In genomic region chr1:40273547-40274166, GRCh38 we compare ENCODE assay signal across 25 cellular contexts. TPM values are rescaled to one million over a fixed set of nuclear protein-coding genes. Genes with fewer than 3 reads are reported as not detected.
DNase-seq lines count a peak whose midpoint lies in the region; ATAC-seq, FAIRE-seq and TF ChIP-seq lines count a peak whose summit lies in the region.
"Had no signal": no experiment of that assay in that cellular context is flagged by ENCODE, and none has a peak within 500 bp of the region (broad histone marks: within the 10 kb centered on the region; RNA-seq: fewer than 3 reads in every experiment).

No MANE protein-coding gene starts in this region.

- H3K27ac Mint-ChIP-seq in activated T-cell treated with anti-CD3 and anti-CD28 coated beads, Interleukin-2, amount 50 U/mL, for 24 hours, result peak overlapping the region; percentile 61
- no peak overlapping the region for H3K27ac Mint-ChIP-seq in activated naive CD8-positive, alpha-beta T cell treated with anti-CD3 and anti-CD28 coated beads for 36 hours

- H3K36me3 Mint-ChIP-seq in activated T-cell treated with anti-CD3 and anti-CD28 coated beads, Interleukin-2, amount 50 U/mL, for 24 hours (ENCODE audit: low read depth), result peaks cover 79% of the 10 kb centered on the region
- peaks cover 43% of the 10 kb centered on the region for H3K36me3 Mint-ChIP-seq in activated T-cell treated with anti-CD3 and anti-CD28 coated beads, Interleukin-2, amount 50 U/mL, for 4 hours (ENCODE audit: insufficient read depth)
- peaks cover 31% of the 10 kb centered on the region for H3K36me3 Mint-ChIP-seq in activated naive CD8-positive, alpha-beta T cell treated with anti-CD3 and anti-CD28 coated beads for 36 hours

- POLR2A ChIA-PET in K562 (lab: Yijun Ruan, JAX), result interaction anchor here (0.5 to 1.5 kb wide), 7 partner anchors 8 to 670 kb away, joined by 3 to 5 read pairs (median 4); no protein-coding TSS in a partner anchor

- H3K4me1 Mint-ChIP-seq in activated T-cell treated with anti-CD3 and anti-CD28 coated beads, Interleukin-2, amount 50 U/mL, for 24 hours (ENCODE audit: low read depth), result peaks cover 35% of the 10 kb centered on the region
- peaks cover 14% of the 10 kb centered on the region for H3K4me1 Mint-ChIP-seq in activated T-cell treated with anti-CD3 and anti-CD28 coated beads, Interleukin-2, amount 50 U/mL, for 4 hours (ENCODE audit: low read depth)
- H3K4me1 Mint-ChIP-seq in activated naive CD8-positive, alpha-beta T cell treated with anti-CD3 and anti-CD28 coated beads for 36 hours, result peaks cover 13% of the 10 kb centered on the region

- TF ChIP-seq CTCF in K562 (IDR thresholded peaks at IDR 0.05 in 2 of 3, conservative IDR thresholded peaks at IDR 0.05 in 1 of 3; ENCODE audit: insufficient read depth in 2 of 3, low read depth in 1 of 3, low read length in 3 of 3), result no peak
- TF ChIP-seq CTCF in osteoblast (IDR thresholded peaks at IDR 0.05; ENCODE audit: extremely low read depth, low read depth, low read length), result no peak

- H3K4me2 ChIP-seq in K562 (ENCODE audit: insufficient read depth, low read length) (no peak overlapping the region), osteoblast (ENCODE audit: insufficient read depth, low read length) (no peak overlapping the region)
- H3K4me2 ChIP-seq: BLaER1 treated with 17β-estradiol and CSF1 and Interleukin-3, amounts not matched to agents 10 nM and 100 nM; KMS-11 had no signal

- H3K9me1 ChIP-seq in K562 (ENCODE audit: control insufficient read depth, insufficient read depth, low read length), result no peaks in the 10 kb centered on the region

- H3K36me3 ChIP-seq in K562 (ENCODE audit: control insufficient read depth, insufficient read depth, low read length), result peaks cover 81% of the 10 kb centered on the region
- H3K36me3 ChIP-seq in osteoblast (ENCODE audit: insufficient read depth, low read length), result peaks cover 57% of the 10 kb centered on the region

- in situ Hi-C loops in K562 (cut with MboI), result no loop called here

- TF ChIP-seq RAD21 in K562 (CRISPR knock-in tag; conservative IDR thresholded peaks at IDR 0.05 in 1 of 2, IDR thresholded peaks at IDR 0.05 in 1 of 2), result no peak

- BruUV-seq in K562 (replicated peaks; lab: Mats Ljungman, UMichigan), result no TSS peak

- H4K20me1 ChIP-seq in K562 (replicated peaks; ENCODE audit: control insufficient read depth, insufficient read depth, low read length), result no peaks in the 10 kb centered on the region
- H4K20me1 ChIP-seq in osteoblast (ENCODE audit: insufficient read depth, low read length), result peaks cover 6% of the 10 kb centered on the region

- FAIRE-seq in K562 (lab: Jason Lieb, UNC), result no peak
- FAIRE-seq: D721Med, GM18507, H54 had no signal

- TF ChIP-seq EP300 in K562 (IDR thresholded peaks at IDR 0.05; ENCODE audit: low read length), result no peak

- H3K27me3 ChIP-seq in K562 (ENCODE audit: control insufficient read depth in 2 of 2, insufficient read depth in 2 of 2, low read length in 2 of 2) (no peaks in the 10 kb centered on the region), osteoblast (ENCODE audit: insufficient read depth, low read length) (no peaks in the 10 kb centered on the region)
- H3K27me3 ChIP-seq: BLaER1 treated with 17β-estradiol and CSF1 and Interleukin-3, amounts not matched to agents 10 nM and 100 nM had no signal

- H3K4me1 ChIP-seq in K562 (replicated peaks in 1 of 2; ENCODE audit: control insufficient read depth in 2 of 2, insufficient read depth in 2 of 2, low read length in 2 of 2) (peaks cover 0 to 12% of the 10 kb centered on the region in 2 experiments; a peak in 2 of 5 replicates), osteoblast (ENCODE audit: insufficient read depth, low read length) (peaks cover 13% of the 10 kb centered on the region)

- H3K4me3 Mint-ChIP-seq in activated T-cell treated with anti-CD3 and anti-CD28 coated beads, Interleukin-2, amount 50 U/mL, for 24 hours, result no peak overlapping the region
- H3K4me3 Mint-ChIP-seq in activated T-cell treated with anti-CD3 and anti-CD28 coated beads, Interleukin-2, amount 50 U/mL, for 4 hours, result no peak overlapping the region
- no peak overlapping the region for H3K4me3 Mint-ChIP-seq in activated naive CD8-positive, alpha-beta T cell treated with anti-CD3 and anti-CD28 coated beads for 36 hours

- TF ChIP-seq POLR2A in K562 (conservative IDR thresholded peaks at IDR 0.05), result no peak

- no peak overlapping the region for H3K9ac ChIP-seq in K562 (ENCODE audit: insufficient read depth in 1 of 2, low read depth in 2 of 2, low read length in 2 of 2)
- H3K9ac ChIP-seq: BLaER1 treated with 17β-estradiol and CSF1 and Interleukin-3, amounts not matched to agents 10 nM and 100 nM; KMS-11 had no signal

- H3K9me3 ChIP-seq in K562 (replicated peaks; ENCODE audit: control insufficient read depth, insufficient read depth, low read depth, low read length) (no peaks in the 10 kb centered on the region), osteoblast (ENCODE audit: low read depth, low read length) (no peaks in the 10 kb centered on the region)
- H3K9me3 ChIP-seq: BLaER1 treated with 17β-estradiol and CSF1 and Interleukin-3, amounts not matched to agents 10 nM and 100 nM had no signal

- DNase-seq in activated T-cell treated with anti-CD3 and anti-CD28 coated beads, Interleukin-2, amount 50 U/mL, for 24 hours, result no peak
- no peak for DNase-seq in activated T-cell treated with anti-CD3 and anti-CD28 coated beads, Interleukin-2, amount 50 U/mL, for 4 hours
- DNase-seq in K562 (ENCODE audit: extremely low read depth in 1 of 4, low spot score in 3 of 4) (no peak), kidney tubule cell (ENCODE audit: low spot score) (peak; percentile 39), renal cortical epithelial cell (ENCODE audit: low read depth) (peak; percentile 89), osteoblast (ENCODE audit: insufficient read length, low spot score, missing footprints) (no peak)
- DNase-seq in activated naive CD8-positive, alpha-beta T cell treated with anti-CD3 and anti-CD28 coated beads for 36 hours, result no peak
- DNase-seq: DMS53; GDM1; NCI-H1092 treated with DMSO at 0.1 percent for 48 hours; NCI-H146; NCI-H2029; NCI-H345; NCI-H524; NCI-H774; NK-92 treated with Interleukin-12 subunit alpha and Interleukin-12 subunit beta, amount 100 ng/mL, for 24 hours had no signal

- CTCF ChIA-PET in K562 (lab: Yijun Ruan, JAX; ENCODE audit: low intra/inter-chr PET ratio), result no interaction called here

- peaks cover 8% of the 10 kb centered on the region; the same call in 1 of the 3 replicates for H3K79me2 ChIP-seq in K562 (ENCODE audit: control insufficient read depth, insufficient read depth, low read length)
- H3K79me2 ChIP-seq in osteoblast (ENCODE audit: insufficient read depth, low read length), result peaks cover 28% of the 10 kb centered on the region

- intact Hi-C loops in K562 (cut with micrococcal nuclease), result no loop called here

- no peak overlapping the region for H3K4me3 ChIP-seq in K562
- no peak overlapping the region for H3K4me3 ChIP-seq in osteoblast (ENCODE audit: insufficient read depth, low read length)
- H3K4me3 ChIP-seq: BLaER1 treated with 17β-estradiol and CSF1 and Interleukin-3, amounts not matched to agents 10 nM and 100 nM had no signal

- ATAC-seq in activated T-cell treated with anti-CD3 and anti-CD28 coated beads, Interleukin-2, amount 50 U/mL, for 4 hours, result no peak
- ATAC-seq in K562, result no peak
- ATAC-seq in GM21786 (IDR thresholded peaks at IDR 0.05; ENCODE audit: unreplicated experiment), result no peak
- ATAC-seq: SK-N-SH treated with all-trans-retinoic acid at 6 μM for 48 hours had no signal

- 61% methylated on average over 4 of the region's 4 CpGs for WGBS in K562 (ENCODE audit: insufficient coverage, low coverage, missing lambda C conversion rate)

- H3K27me3 Mint-ChIP-seq in activated T-cell treated with anti-CD3 and anti-CD28 coated beads, Interleukin-2, amount 50 U/mL, for 24 hours, result no peaks in the 10 kb centered on the region
- H3K27me3 Mint-ChIP-seq in activated T-cell treated with anti-CD3 and anti-CD28 coated beads, Interleukin-2, amount 50 U/mL, for 4 hours (ENCODE audit: low read depth), result no peaks in the 10 kb centered on the region
- no peaks in the 10 kb centered on the region for H3K27me3 Mint-ChIP-seq in activated naive CD8-positive, alpha-beta T cell treated with anti-CD3 and anti-CD28 coated beads for 36 hours

- H3K9me3 Mint-ChIP-seq in activated T-cell treated with anti-CD3 and anti-CD28 coated beads, Interleukin-2, amount 50 U/mL, for 24 hours, result no peaks in the 10 kb centered on the region
- no peaks in the 10 kb centered on the region for H3K9me3 Mint-ChIP-seq in activated T-cell treated with anti-CD3 and anti-CD28 coated beads, Interleukin-2, amount 50 U/mL, for 4 hours
- no peaks in the 10 kb centered on the region for H3K9me3 Mint-ChIP-seq in activated naive CD8-positive, alpha-beta T cell treated with anti-CD3 and anti-CD28 coated beads for 36 hours

- H2AFZ ChIP-seq in K562 (ENCODE audit: low read depth, low read length), result no peak overlapping the region
- no peak overlapping the region for H2AFZ ChIP-seq in osteoblast (ENCODE audit: low read length)

- H3K27ac ChIP-seq in K562 (ENCODE audit: extremely low read depth, low read depth, low read length) (no peak overlapping the region), osteoblast (ENCODE audit: low read depth, low read length) (no peak overlapping the region)
- H3K27ac ChIP-seq: 22Rv1; BLaER1 treated with 17β-estradiol and CSF1 and Interleukin-3, amounts not matched to agents 10 nM and 100 nM; KMS-11 had no signal

RNA-seq across cellular contexts. Expression of gene ZMPSTE24, which starts 15.6 kb away (rescaled TPM):
- total RNA-seq in activated T-cell treated with anti-CD3 and anti-CD28 coated beads, Interleukin-2, amount 50 U/mL, for 4 hours, result 10 to 100 TPM; 56.4 to 59.6 (median 59.5) TPM
- 31.5 and 69.9 TPM in 2 replicates for total RNA-seq in K562 (2011; cell fraction: chromatin; rRNA removed; ENCODE audit: low replicate concordance)
- 36.2 and 41.8 TPM in 2 replicates for total RNA-seq in K562 (2011; cell fraction: nucleolus; rRNA removed)
- 53.6 and 61.9 TPM in 2 replicates for total RNA-seq in K562 (2011; cell fraction: nucleoplasm; rRNA removed)
- total RNA-seq in K562 (2014; rRNA removed) (45.0 and 45.6 TPM in 2 replicates), K562 (2014; rRNA removed; fragmentation: Illumina TruSeq; extraction: Trizol) (74.4 and 86.4 TPM in 2 replicates), K562 (2015; rRNA removed; fragmentation: Illumina TruSeq; extraction: Trizol) (62.7 and 68.8 TPM in 2 replicates), K562 (2021) (51.2 and 53.3 TPM in 2 replicates), renal cortical epithelial cell (88.9 and 140 TPM in 2 replicates), osteoblast (72.4 and 77.2 TPM in 2 replicates)
- polyA plus RNA-seq in K562 (2011; rRNA removed) (28.1 and 30.7 TPM in 2 replicates), K562 (2014; fragmentation: Illumina TruSeq; extraction: Trizol) (53.2 and 64.3 TPM in 2 replicates), K562 (2014; fragmentation: Nextera tagmentation; extraction: Ambion mirVana) (10 to 100 TPM; 73.5 to 75.9 TPM), K562 (2014; rRNA removed) (39.0 and 39.1 TPM in 2 replicates)
- polyA plus RNA-seq in K562 (2011; cell fraction: cytosol; rRNA removed), result 6.8 and 14.9 TPM in 2 replicates
- 7.0 and 8.9 TPM in 2 replicates for polyA plus RNA-seq in K562 (2011; cell fraction: nucleus; rRNA removed)
- 22.3 and 37.2 TPM in 2 replicates for polyA plus RNA-seq in K562 (2012)
- 41.5 and 48.6 TPM in 2 replicates for polyA minus RNA-seq in K562 (2011; rRNA and poly(A)+ RNA removed)
- polyA minus RNA-seq in K562 (2011; cell fraction: cytosol; rRNA and poly(A)+ RNA removed), result 33.5 and 34.7 TPM in 2 replicates
- polyA minus RNA-seq in K562 (2011; cell fraction: nucleus; rRNA and poly(A)+ RNA removed), result 9.4 and 16.2 TPM in 2 replicates
- total RNA-seq in activated naive CD8-positive, alpha-beta T cell treated with anti-CD3 and anti-CD28 coated beads for 36 hours, result 10 to 100 TPM; 39.6 to 41.0 TPM

RNA-seq across cellular contexts. Expression of gene TMCO2, which starts 25.9 kb away (rescaled TPM):
- not detected for total RNA-seq in activated T-cell treated with anti-CD3 and anti-CD28 coated beads, Interleukin-2, amount 50 U/mL, for 4 hours
- total RNA-seq in K562 (2011; cell fraction: chromatin; rRNA removed; ENCODE audit: low replicate concordance), result not detected in 2 replicates
- total RNA-seq in K562 (2011; cell fraction: nucleolus; rRNA removed), result not detected in 2 replicates
- not detected in 2 replicates for total RNA-seq in K562 (2011; cell fraction: nucleoplasm; rRNA removed)
- total RNA-seq in K562 (2014; rRNA removed) (not detected in 2 replicates), K562 (2014; rRNA removed; fragmentation: Illumina TruSeq; extraction: Trizol) (not detected in 2 replicates), K562 (2015; rRNA removed; fragmentation: Illumina TruSeq; extraction: Trizol) (not detected in 2 replicates), K562 (2021) (not detected in 2 replicates), renal cortical epithelial cell (not detected in 2 replicates), osteoblast (not detected in 2 replicates)
- polyA plus RNA-seq in K562 (2011; rRNA removed) (not detected in 2 replicates), K562 (2014; fragmentation: Illumina TruSeq; extraction: Trizol) (not detected in 2 replicates), K562 (2014; fragmentation: Nextera tagmentation; extraction: Ambion mirVana) (not detected), K562 (2014; rRNA removed) (not detected in 2 replicates)
- not detected in 2 replicates for polyA plus RNA-seq in K562 (2011; cell fraction: cytosol; rRNA removed)
- not detected in 2 replicates for polyA plus RNA-seq in K562 (2011; cell fraction: nucleus; rRNA removed)
- not detected in 2 replicates for polyA plus RNA-seq in K562 (2012)
- polyA minus RNA-seq in K562 (2011; rRNA and poly(A)+ RNA removed), result not detected in 2 replicates
- polyA minus RNA-seq in K562 (2011; cell fraction: cytosol; rRNA and poly(A)+ RNA removed), result not detected in 2 replicates
- not detected in 2 replicates for polyA minus RNA-seq in K562 (2011; cell fraction: nucleus; rRNA and poly(A)+ RNA removed)
- total RNA-seq in activated naive CD8-positive, alpha-beta T cell treated with anti-CD3 and anti-CD28 coated beads for 36 hours, result not detected
- total RNA-seq: HT1080 had no signal

RNA-seq across cellular contexts. Expression of gene COL9A2, which starts 43.4 kb away (rescaled TPM):
- 1 to 10 TPM in 2 of 3 donors, under 1 TPM in 1; 0.96 to 2.5 (median 1.2) TPM for total RNA-seq in activated T-cell treated with anti-CD3 and anti-CD28 coated beads, Interleukin-2, amount 50 U/mL, for 4 hours
- 0.58 and 1.9 TPM in 2 replicates for total RNA-seq in K562 (2011; cell fraction: chromatin; rRNA removed; ENCODE audit: low replicate concordance)
- total RNA-seq in K562 (2011; cell fraction: nucleolus; rRNA removed), result 0.53 and 1.3 TPM in 2 replicates
- 0.73 and 1.1 TPM in 2 replicates for total RNA-seq in K562 (2011; cell fraction: nucleoplasm; rRNA removed)
- 0.90 and 0.95 TPM in 2 replicates for total RNA-seq in K562 (2014; rRNA removed)
- 0.06 and 0.15 TPM in 2 replicates for total RNA-seq in K562 (2014; rRNA removed; fragmentation: Illumina TruSeq; extraction: Trizol)
- 0.60 and 0.72 TPM in 2 replicates for total RNA-seq in K562 (2015; rRNA removed; fragmentation: Illumina TruSeq; extraction: Trizol)
- total RNA-seq in K562 (2021), result 0.47 and 0.72 TPM in 2 replicates
- polyA plus RNA-seq in K562 (2011; rRNA removed), result 0.31 and 0.45 TPM in 2 replicates
- polyA plus RNA-seq in K562 (2011; cell fraction: cytosol; rRNA removed), result 0.46 and 0.47 TPM in 2 replicates
- polyA plus RNA-seq in K562 (2011; cell fraction: nucleus; rRNA removed), result 3.7 and 4.4 TPM in 2 replicates
- polyA plus RNA-seq in K562 (2012), result 0.78 and 3.8 TPM in 2 replicates
- 0.24 and 0.54 TPM in 2 replicates for polyA plus RNA-seq in K562 (2014; fragmentation: Illumina TruSeq; extraction: Trizol)
- under 1 TPM; 0.03 TPM for polyA plus RNA-seq in K562 (2014; fragmentation: Nextera tagmentation; extraction: Ambion mirVana)
- polyA plus RNA-seq in K562 (2014; rRNA removed), result 1.5 and 2.2 TPM in 2 replicates
- 0.11 and 0.30 TPM in 2 replicates for polyA minus RNA-seq in K562 (2011; rRNA and poly(A)+ RNA removed)
- 1.6 TPM in 1 of 2 replicates, not detected in the other for polyA minus RNA-seq in K562 (2011; cell fraction: cytosol; rRNA and poly(A)+ RNA removed)
- polyA minus RNA-seq in K562 (2011; cell fraction: nucleus; rRNA and poly(A)+ RNA removed), result 0.13 and 1.4 TPM in 2 replicates
- total RNA-seq in renal cortical epithelial cell, result 4.2 and 7.5 TPM in 2 replicates
- total RNA-seq in osteoblast, result 0.36 and 0.88 TPM in 2 replicates
- 1 to 10 TPM; 2.5 to 3.0 TPM for total RNA-seq in activated naive CD8-positive, alpha-beta T cell treated with anti-CD3 and anti-CD28 coated beads for 36 hours

Comparison
In these comparisons a context has a peak if more than half of its experiments do, and no peak if none do; other contexts are left out.
1. DNase-seq: peak in kidney tubule cell (single experiment) and renal cortical epithelial cell (single experiment); none in activated T-cell treated with anti-CD3 and anti-CD28 coated beads, Interleukin-2, amount 50 U/mL, for 24 hours (single experiment), activated T-cell treated with anti-CD3 and anti-CD28 coated beads, Interleukin-2, amount 50 U/mL, for 4 hours (single experiment), K562 (0 of 4), osteoblast (single experiment) and activated naive CD8-positive, alpha-beta T cell treated with anti-CD3 and anti-CD28 coated beads for 36 hours (single experiment).